ENCODE assay signal across 1 cellular context in the genomic region with DNA sequence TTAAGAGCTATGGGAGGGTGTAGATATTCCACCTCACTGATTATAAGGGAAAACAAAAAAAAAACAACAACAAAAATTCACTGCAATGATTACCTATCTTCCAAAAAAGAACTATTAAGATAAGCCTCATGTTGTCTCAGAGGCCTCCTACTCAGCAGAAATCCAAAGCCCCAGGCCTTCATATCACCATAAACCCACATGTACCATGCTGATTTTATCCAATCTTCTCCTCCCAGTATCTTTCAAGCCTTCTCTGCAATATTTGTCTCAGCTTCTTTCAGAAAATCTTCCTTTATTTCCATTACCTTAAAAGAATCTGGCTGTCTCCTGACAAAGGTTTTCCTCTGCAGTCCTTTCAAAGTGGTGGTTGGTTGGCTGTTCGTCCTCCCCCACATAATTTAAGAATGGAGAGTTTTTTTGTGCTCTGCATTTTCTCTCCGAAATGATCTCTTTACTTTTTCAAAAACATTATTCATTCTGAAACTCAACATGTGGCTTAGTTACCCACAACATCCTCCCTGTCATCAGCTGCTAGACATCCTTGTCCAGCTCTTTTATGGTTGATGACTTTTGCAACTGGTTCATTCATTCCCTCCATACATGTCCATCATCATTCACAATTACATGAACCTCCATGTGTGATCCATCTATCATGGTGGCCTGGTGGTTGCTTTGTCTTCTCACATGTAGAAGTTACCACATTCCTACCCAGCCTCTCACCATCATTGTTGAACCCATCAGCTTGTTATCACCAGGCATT.
TF ChIP-seq lines count a peak whose summit lies in the region.

No MANE protein-coding gene starts in this region.

TF ChIP-seq in SK-N-SH, 30 proteins besides CTCF, POLR2A, EP300 and RAD21 (continued from another document):
- no peak for TF ChIP-seq MAX (IDR thresholded peaks at IDR 0.05; ENCODE audit: low read depth)
- TF ChIP-seq NRF1 (IDR thresholded peaks at IDR 0.05; ENCODE audit: low read depth, low read length): no peak
- no peak for TF ChIP-seq JUND (IDR thresholded peaks at IDR 0.05)
- TF ChIP-seq, protein P1, sequence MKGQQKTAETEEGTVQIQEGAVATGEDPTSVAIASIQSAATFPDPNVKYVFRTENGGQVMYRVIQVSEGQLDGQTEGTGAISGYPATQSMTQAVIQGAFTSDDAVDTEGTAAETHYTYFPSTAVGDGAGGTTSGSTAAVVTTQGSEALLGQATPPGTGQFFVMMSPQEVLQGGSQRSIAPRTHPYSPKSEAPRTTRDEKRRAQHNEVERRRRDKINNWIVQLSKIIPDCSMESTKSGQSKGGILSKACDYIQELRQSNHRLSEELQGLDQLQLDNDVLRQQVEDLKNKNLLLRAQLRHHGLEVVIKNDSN (IDR thresholded peaks at IDR 0.05; ENCODE audit: borderline replicate concordance, low read depth): no peak
- TF ChIP-seq PBX3 (IDR thresholded peaks at IDR 0.05): no peak
- TF ChIP-seq MEF2A (IDR thresholded peaks at IDR 0.05; ENCODE audit: borderline replicate concordance, low read depth): no peak
- no peak for TF ChIP-seq TCF12 (IDR thresholded peaks at IDR 0.05)
- TF ChIP-seq REST (IDR thresholded peaks at IDR 0.05; ENCODE audit: low read depth, low read length): no peak
- no peak for TF ChIP-seq SMC3 (IDR thresholded peaks at IDR 0.05; ENCODE audit: low read depth, low read length)
- no peak for TF ChIP-seq CHD2 (IDR thresholded peaks at IDR 0.05; ENCODE audit: low read length, partially characterized antibody)
- no peak for TF ChIP-seq NFIC (IDR thresholded peaks at IDR 0.05; ENCODE audit: borderline replicate concordance)
- no peak for TF ChIP-seq RCOR1 (IDR thresholded peaks at IDR 0.05; ENCODE audit: low read length)
- TF ChIP-seq TEAD4 (IDR thresholded peaks at IDR 0.05; ENCODE audit: borderline replicate concordance, insufficient read depth): no peak
